12 cellular contexts compared by ENCODE assay signal in the genomic region with DNA sequence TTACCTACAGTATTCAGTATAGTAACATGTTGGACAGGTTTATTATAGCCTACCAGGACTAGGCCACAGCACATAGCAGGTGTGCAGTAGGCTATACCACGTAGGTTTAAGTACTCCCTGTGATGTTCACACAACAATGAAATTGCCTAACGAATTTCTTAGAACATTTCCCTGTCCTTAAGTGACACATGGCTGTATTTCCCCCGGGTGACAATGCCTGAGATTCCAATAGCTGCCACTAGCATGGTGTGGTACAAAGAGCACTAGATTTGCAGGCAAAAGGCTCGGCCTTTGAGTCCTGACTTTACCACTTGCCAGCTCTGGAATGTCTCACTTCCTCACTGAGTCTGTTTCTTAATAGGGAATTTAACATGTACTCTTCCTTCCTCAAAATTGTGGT. TPM values are rescaled to one million over a fixed set of nuclear protein-coding genes. Genes with fewer than 3 reads are reported as not detected.
DNase-seq lines count a peak whose midpoint lies in the region; ATAC-seq, FAIRE-seq and TF ChIP-seq lines count a peak whose summit lies in the region.
"Had no signal": no experiment of that assay in that cellular context is flagged by ENCODE, and none has a peak within 500 bp of the region (broad histone marks: within the 10 kb centered on the region; RNA-seq: fewer than 3 reads in every experiment).

No MANE protein-coding gene starts in this region.

- H3K27me3 ChIP-seq in mucosa of rectum (ENCODE audit: control insufficient read depth in 2 of 2, insufficient read depth in 2 of 2, low read length in 2 of 2) = no peaks in the 10 kb centered on the region
- H3K27me3 ChIP-seq: testis had no signal

- peaks cover 15% of the 10 kb centered on the region for H3K4me1 Mint-ChIP-seq in glutamatergic neuron (ENCODE audit: low read depth, unreplicated experiment)
- H3K4me1 Mint-ChIP-seq: natural killer cell had no signal

- no peaks in the 10 kb centered on the region for H3K36me3 Mint-ChIP-seq in glutamatergic neuron (ENCODE audit: unreplicated experiment)
- H3K36me3 Mint-ChIP-seq: CD8-positive, alpha-beta T cell; natural killer cell had no signal

- H3K9ac ChIP-seq in mucosa of rectum (ENCODE audit: low read depth in 1 of 2, low read length in 2 of 2) = no peak overlapping the region

- H3K4me3 Mint-ChIP-seq in glutamatergic neuron (ENCODE audit: unreplicated experiment) = no peak overlapping the region
- H3K4me3 Mint-ChIP-seq: CD8-positive, alpha-beta T cell; natural killer cell had no signal

- peaks cover 0 to 1% of the 10 kb centered on the region in 2 donors for H3K36me3 ChIP-seq in mucosa of rectum (ENCODE audit: control insufficient read depth in 2 of 2, insufficient read depth in 2 of 2, low read length in 2 of 2)

- no peak for TF ChIP-seq POLR2A in H54 (IDR thresholded peaks at IDR 0.05; ENCODE audit: low read depth, low read length)

- H3K27ac Mint-ChIP-seq in glutamatergic neuron (ENCODE audit: unreplicated experiment) = no peak overlapping the region
- H3K27ac Mint-ChIP-seq: CD8-positive, alpha-beta T cell; natural killer cell had no signal

- H3K9me3 Mint-ChIP-seq in glutamatergic neuron (ENCODE audit: unreplicated experiment) = no peaks in the 10 kb centered on the region
- H3K9me3 Mint-ChIP-seq: natural killer cell had no signal

- H3K4me3 ChIP-seq in epithelial cell of esophagus (ENCODE audit: low read length) (no peak overlapping the region), mucosa of rectum (ENCODE audit: low read length in 2 of 2) (no peak overlapping the region)
- H3K4me3 ChIP-seq: testis had no signal

- H3K4me1 ChIP-seq in mucosa of rectum (ENCODE audit: control insufficient read depth in 2 of 2, insufficient read depth in 2 of 2, low read length in 2 of 2) = peaks cover 25 to 33% of the 10 kb centered on the region in 2 donors
- H3K4me1 ChIP-seq: testis had no signal

- no peak for FAIRE-seq in H54 (lab: Jason Lieb, UNC)

- TF ChIP-seq CTCF in epithelial cell of esophagus (IDR thresholded peaks at IDR 0.05; ENCODE audit: insufficient read depth, low read depth, low read length, missing control alignments) (peak; percentile 6), glutamatergic neuron (IDR thresholded peaks at IDR 0.05; ENCODE audit: partially characterized antibody, unreplicated experiment) (no peak)

- H3K27ac ChIP-seq in mucosa of rectum (ENCODE audit: low read depth in 2 of 2, low read length in 2 of 2) = peak overlapping the region; percentile 81 to 87
- H3K27ac ChIP-seq: testis had no signal

- DNase-seq in CD1c-positive myeloid dendritic cell (ENCODE audit: extremely low spot score) (peak; percentile 68), epithelial cell of esophagus (ENCODE audit: low read depth) (no peak), amygdala (lab: John Stamatoyannopoulos, UW) (no peak), glutamatergic neuron (no peak), H54 (ENCODE audit: insufficient read length, low spot score) (no peak)
- no peak for DNase-seq in stimulated activated CD4-positive, alpha-beta T cell treated with anti-CD3 and anti-CD28 coated beads, Interleukin-1b, Interleukin-23, amount 100 ng/mL, for 48 hours
- DNase-seq: CD8-positive, alpha-beta T cell; natural killer cell; NCI-H446 treated with DMSO at 0.1 percent for 48 hours; testis had no signal

- H3K9me3 ChIP-seq in mucosa of rectum (ENCODE audit: control insufficient read depth in 2 of 2, low read length in 2 of 2) = no peaks in the 10 kb centered on the region
- H3K9me3 ChIP-seq: testis had no signal

- ATAC-seq in HG02981 (IDR thresholded peaks at IDR 0.05; ENCODE audit: unreplicated experiment) = peak; percentile 61
- ATAC-seq: CD8-positive, alpha-beta T cell; natural killer cell had no signal

- H3K27me3 Mint-ChIP-seq in glutamatergic neuron (ENCODE audit: unreplicated experiment) = no peaks in the 10 kb centered on the region

RNA-seq across cellular contexts. Expression of a gene that starts 19.7 kb away (rescaled TPM):
- 63.0 TPM for total RNA-seq in glutamatergic neuron (ENCODE audit: unreplicated experiment)
- total RNA-seq: CD8-positive, alpha-beta T cell had no signal

RNA-seq across cellular contexts. Expression of a gene that starts 27.7 kb away (rescaled TPM):
- total RNA-seq in glutamatergic neuron (ENCODE audit: unreplicated experiment) = 59.6 TPM
